Comparison of ENCODE assay signal across 21 cellular contexts in the genomic region with DNA sequence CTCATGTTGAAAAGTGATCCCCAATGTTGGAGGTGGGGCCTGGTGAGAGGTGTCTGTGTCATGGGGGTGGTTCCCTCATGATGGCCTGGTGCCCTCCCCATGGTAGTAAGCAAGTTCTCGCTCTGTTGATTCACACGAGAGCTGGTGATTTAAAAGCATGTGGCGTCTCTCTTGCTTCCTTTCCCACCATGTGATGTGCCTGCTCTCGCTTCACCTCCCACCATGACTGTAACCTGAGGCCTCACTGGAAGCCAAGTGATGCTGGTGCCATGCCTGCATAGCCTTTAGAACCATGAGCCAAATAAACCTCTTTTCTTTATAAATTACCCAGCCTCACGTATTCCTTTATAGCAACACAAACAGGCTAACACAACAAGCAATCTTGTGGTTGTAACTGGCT. TPM values are rescaled to one million over a fixed set of nuclear protein-coding genes. Genes with fewer than 3 reads are reported as not detected.
DNase-seq lines count a peak whose midpoint lies in the region; ATAC-seq, FAIRE-seq and TF ChIP-seq lines count a peak whose summit lies in the region.
"Had no signal": no experiment of that assay in that cellular context is flagged by ENCODE, and none has a peak within 500 bp of the region (broad histone marks: within the 10 kb centered on the region; RNA-seq: fewer than 3 reads in every experiment).

No MANE protein-coding gene starts in this region.

- CTCF ChIA-PET in H1 (lab: Charles Lee; ENCODE audit: partially characterized antibody): no interaction called here

- H2BK120ac ChIP-seq in H1 (replicated peaks; ENCODE audit: low read depth, low read length): no peak overlapping the region

- H3K79me1 ChIP-seq in H1 (ENCODE audit: low read depth, low read length): no peaks in the 10 kb centered on the region

- intact Hi-C loops in upper lobe of right lung (cut with DNase I) (no loop called here), breast epithelium (cut with DNase I; ENCODE audit: low total_unique reads) (no loop called here)

- TF ChIP-seq CTCF in H1 (IDR thresholded peaks at IDR 0.05; ENCODE audit: control extremely low read depth in 1 of 3, insufficient read depth in 1 of 3, low read depth in 1 of 3, low read length in 3 of 3): no peak
- TF ChIP-seq CTCF in fibroblast of mammary gland (conservative IDR thresholded peaks at IDR 0.05; ENCODE audit: control insufficient read depth, insufficient read depth, low read depth, low read length): no peak
- TF ChIP-seq CTCF in suprapubic skin (IDR thresholded peaks at IDR 0.05): no peak
- no peak for TF ChIP-seq CTCF in upper lobe of right lung (IDR thresholded peaks at IDR 0.05)
- no peak for TF ChIP-seq CTCF in breast epithelium (IDR thresholded peaks at IDR 0.05)

- H2BK5ac ChIP-seq in H1 (ENCODE audit: low read depth, low read length): no peak overlapping the region

- no peak overlapping the region for H4K5ac ChIP-seq in H1 (ENCODE audit: insufficient read length, low read depth, low read length)

- no peak overlapping the region for H3K4me2 ChIP-seq in H1 (ENCODE audit: insufficient read depth in 1 of 2, low read depth in 2 of 2, low read length in 2 of 2)

- H3K56ac ChIP-seq in H1 (replicated peaks; ENCODE audit: insufficient read length, low read depth, low read length): no peak overlapping the region

- DNase-seq in H1 (ENCODE audit: low read depth in 1 of 2, low spot score in 2 of 2): no peak
- DNase-seq in fibroblast of mammary gland (ENCODE audit: low read depth): peak; percentile 8
- no peak for DNase-seq in suprapubic skin (ENCODE audit: low spot score in 2 of 2)
- no peak for DNase-seq in upper lobe of right lung
- DNase-seq in breast epithelium (ENCODE audit: low spot score in 2 of 2): no peak
- DNase-seq: ACHN; BE2C; C1 segment of cervical spinal cord; CD4-positive, CD25-positive, alpha-beta regulatory T cell; CD8-positive, alpha-beta memory T cell; COR-L47; GM23248; HCEC 1CT had no signal

- no peaks in the 10 kb centered on the region for H3K23me2 ChIP-seq in H1 (ENCODE audit: low read depth, low read length)

- H3K18ac ChIP-seq in H1 (ENCODE audit: extremely low read depth, low read length): no peak overlapping the region

- TF ChIP-seq EP300 in H1 (IDR thresholded peaks at IDR 0.05; ENCODE audit: borderline replicate concordance in 1 of 2, low read depth in 2 of 2, low read length in 2 of 2): no peak
- no peak for TF ChIP-seq EP300 in suprapubic skin (IDR thresholded peaks at IDR 0.05)

- no peaks in the 10 kb centered on the region for H3K79me2 ChIP-seq in H1 (ENCODE audit: control insufficient read depth in 1 of 2, insufficient read depth in 2 of 2, low read length in 2 of 2)

- no peak for TF ChIP-seq RAD21 in H1 (IDR thresholded peaks at IDR 0.05 in 1 of 2, conservative IDR thresholded peaks at IDR 0.05 in 1 of 2; ENCODE audit: low read depth in 2 of 2, low read length in 2 of 2)

- H3K36me3 ChIP-seq in H1 (ENCODE audit: control insufficient read depth in 2 of 4, insufficient read depth in 4 of 4, low read length in 3 of 4) (peaks cover 0 to 37% (median 10%) of the 10 kb centered on the region in 4 experiments; a peak in 5 of 8 replicates), suprapubic skin (peaks cover 25% of the 10 kb centered on the region), upper lobe of right lung (no peaks in the 10 kb centered on the region), breast epithelium (no peaks in the 10 kb centered on the region)

- no peak overlapping the region for H2AK5ac ChIP-seq in H1 (ENCODE audit: low read depth, low read length)

- no peak overlapping the region for H2AFZ ChIP-seq in H1 (ENCODE audit: low read length)
- H2AFZ ChIP-seq: GM23248 had no signal

- no peak overlapping the region for H3K14ac ChIP-seq in H1 (ENCODE audit: insufficient read length)

- ATAC-seq in GM18867 (IDR thresholded peaks at IDR 0.05; ENCODE audit: unreplicated experiment) (no peak), upper lobe of right lung (no peak)

- H3K4me1 ChIP-seq in H1 (replicated peaks in 1 of 4; ENCODE audit: control insufficient read depth in 3 of 4, insufficient read depth in 4 of 4, low read length in 3 of 4) (peaks cover 0 to 3% (median 0%) of the 10 kb centered on the region in 4 experiments; a peak in 1 of 7 replicates), suprapubic skin (no peaks in the 10 kb centered on the region), upper lobe of right lung (no peaks in the 10 kb centered on the region), breast epithelium (no peaks in the 10 kb centered on the region)
- H3K4me1 ChIP-seq: BE2C had no signal

- H3K9me3 ChIP-seq in H1 (ENCODE audit: insufficient read depth in 2 of 2, low read depth in 1 of 2, low read length in 1 of 2) (no peaks in the 10 kb centered on the region), suprapubic skin (no peaks in the 10 kb centered on the region), upper lobe of right lung (no peaks in the 10 kb centered on the region), breast epithelium (no peaks in the 10 kb centered on the region)
- H3K9me3 ChIP-seq: BE2C had no signal

- no peaks in the 10 kb centered on the region for H3K27me3 ChIP-seq in H1 (replicated peaks in 1 of 4; ENCODE audit: control insufficient read depth in 3 of 4, extremely low read depth in 1 of 4, insufficient read depth in 3 of 4, low read length in 3 of 4)
- no peaks in the 10 kb centered on the region for H3K27me3 ChIP-seq in suprapubic skin
- no peaks in the 10 kb centered on the region for H3K27me3 ChIP-seq in upper lobe of right lung
- no peaks in the 10 kb centered on the region for H3K27me3 ChIP-seq in breast epithelium
- H3K27me3 ChIP-seq: BE2C had no signal

- H4K20me1 ChIP-seq in H1 (replicated peaks in 1 of 2; ENCODE audit: control insufficient read depth in 1 of 2, insufficient read depth in 2 of 2, low read length in 2 of 2): no peaks in the 10 kb centered on the region

- H4K8ac ChIP-seq in H1 (ENCODE audit: extremely low read depth, insufficient read depth, low read length): no peak overlapping the region

- WGBS in H1 (ENCODE audit: extremely low coverage in 1 of 2, insufficient coverage in 1 of 2, insufficient read length in 1 of 2, insufficient replicate concordance in 2 of 2, low coverage in 1 of 2, low lambda C conversion rate in 2 of 2, missing lambda C conversion rate in 1 of 2), 2 experiments: 87% methylated on average over 5 of the region's 5 CpGs; no CpG with 5 or more reads in 1 of the 2 experiments
- 85% methylated on average over 5 of the region's 5 CpGs for WGBS in suprapubic skin

- FAIRE-seq in H1 (lab: Jason Lieb, UNC): peak; percentile 28
- FAIRE-seq: A204.1, D721Med, G401.6, GM12891, H54 had no signal

- H4K91ac ChIP-seq in H1 (replicated peaks; ENCODE audit: insufficient read length, low read length): no peak overlapping the region

- H3K9ac ChIP-seq in H1 (replicated peaks in 1 of 4; ENCODE audit: extremely low read depth in 1 of 4, low read depth in 3 of 4, low read length in 3 of 4): no peak overlapping the region
- H3K9ac ChIP-seq: GM23248 had no signal

- H3K27ac ChIP-seq in H1 (ENCODE audit: low read depth, low read length) (no peak overlapping the region), suprapubic skin (peak overlapping the region; percentile 18), upper lobe of right lung (no peak overlapping the region), breast epithelium (peak overlapping the region in 1 of 2 donors; percentile 23)
- H3K27ac ChIP-seq: GM23248, HL-60 had no signal

- no peak overlapping the region for H2BK20ac ChIP-seq in H1 (ENCODE audit: low read length)

- H3K4ac ChIP-seq in H1 (replicated peaks; ENCODE audit: insufficient read length, low read depth, low read length): no peak overlapping the region

- no peak for TF ChIP-seq POLR2A in H1 (IDR thresholded peaks at IDR 0.05; ENCODE audit: control extremely low read depth in 1 of 2, low read depth in 2 of 2, low read length in 2 of 2)
- no peak for TF ChIP-seq POLR2A in suprapubic skin (IDR thresholded peaks at IDR 0.05)
- TF ChIP-seq POLR2A in breast epithelium (IDR thresholded peaks at IDR 0.05): no peak

- no peak overlapping the region for H2BK12ac ChIP-seq in H1 (ENCODE audit: low read depth, low read length)

- H2BK15ac ChIP-seq in H1 (ENCODE audit: low read length): no peak overlapping the region

- H3K23ac ChIP-seq in H1 (ENCODE audit: insufficient read length): no peak overlapping the region

- no peak overlapping the region for H3K4me3 ChIP-seq in H1 (ENCODE audit: extremely low read depth in 1 of 4, insufficient read depth in 2 of 4, low read depth in 3 of 4, low read length in 4 of 4)
- no peak overlapping the region for H3K4me3 ChIP-seq in fibroblast of mammary gland (ENCODE audit: control insufficient read depth, low read depth, low read length)
- no peak overlapping the region for H3K4me3 ChIP-seq in suprapubic skin
- H3K4me3 ChIP-seq in upper lobe of right lung: no peak overlapping the region
- H3K4me3 ChIP-seq in breast epithelium: no peak overlapping the region
- H3K4me3 ChIP-seq: GM23248 had no signal

- POLR2A ChIA-PET in H1 (lab: Charles Lee; ENCODE audit: partially characterized antibody): no interaction called here

TF ChIP-seq in H1, 55 proteins besides CTCF, POLR2A, EP300 and RAD21:
- no peak for TF ChIP-seq TAF1 (IDR thresholded peaks at IDR 0.05; ENCODE audit: low read depth, low read length)
- TF ChIP-seq, protein P1, sequence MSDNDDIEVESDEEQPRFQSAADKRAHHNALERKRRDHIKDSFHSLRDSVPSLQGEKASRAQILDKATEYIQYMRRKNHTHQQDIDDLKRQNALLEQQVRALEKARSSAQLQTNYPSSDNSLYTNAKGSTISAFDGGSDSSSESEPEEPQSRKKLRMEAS (IDR thresholded peaks at IDR 0.05): 0 out of 2 replicates have a peak, but pooled peaks have one; percentile 26
- TF ChIP-seq TBP (IDR thresholded peaks at IDR 0.05; ENCODE audit: low read depth, low read length): no peak
TF ChIP-seq in H1: peak in this region for 1.

RNA-seq across cellular contexts. Expression of a gene that starts 52.4 kb away (rescaled TPM):
- total RNA-seq in H1 (2021; fragmentation: NEBNext Ultra II Directional; extraction: Animal tissue kit (Norgen Biotek cat#: 25700)): not detected in 2 replicates
- polyA plus RNA-seq in H1 (2011; rRNA removed): not detected in 2 replicates
- not detected for polyA plus RNA-seq in H1 (2011; cell fraction: cytosol; rRNA removed)
- polyA plus RNA-seq in H1 (2011; cell fraction: nucleus; rRNA removed): not detected
- not detected in 4 replicates for polyA plus RNA-seq in H1 (2012, experiment 1 of 2)
- polyA plus RNA-seq in H1 (2012, experiment 2 of 2): not detected
- polyA plus RNA-seq in H1 (2013, experiment 1 of 2): not detected
- polyA plus RNA-seq in H1 (2013, experiment 2 of 2): not detected
- not detected in 2 replicates for polyA minus RNA-seq in H1 (2011; rRNA and poly(A)+ RNA removed)
- not detected for polyA minus RNA-seq in H1 (2011; cell fraction: cytosol; rRNA and poly(A)+ RNA removed)
- not detected for polyA minus RNA-seq in H1 (2011; cell fraction: nucleus; rRNA and poly(A)+ RNA removed)
- 10 to 100 TPM in 1 of 4 donors, 1 to 10 TPM in 3; 2.0 to 17.2 (median 6.7) TPM for total RNA-seq in suprapubic skin
- total RNA-seq in upper lobe of right lung: not detected
- 1 to 10 TPM in 2 of 3 donors, not detected in 1; 3.6 to 4.1 TPM for total RNA-seq in breast epithelium
- total RNA-seq: CD4-positive, CD25-positive, alpha-beta regulatory T cell; CD8-positive, alpha-beta memory T cell; GM23248; HT1080 had no signal
- polyA plus RNA-seq: CD4-positive, CD25-positive, alpha-beta regulatory T cell; CD8-positive, alpha-beta memory T cell; GM23248 had no signal
